ENCODE assay signal across 1 cellular context in genomic region chr1:58884706-58885661, GRCh38.
TF ChIP-seq lines count a peak whose summit lies in the region.

No MANE protein-coding gene starts in this region.

TF ChIP-seq in HEK293, 187 proteins besides CTCF, POLR2A, EP300 and RAD21 (continued from another document):
- TF ChIP-seq ZNF391 (tag by site-specific recombination; IDR thresholded peaks at IDR 0.05; ENCODE audit: borderline replicate concordance, low read depth) (no peak), ZNF677 (tag by site-specific recombination; IDR thresholded peaks at IDR 0.05) (no peak), ZNF366 (tag by site-specific recombination; conservative IDR thresholded peaks at IDR 0.05) (no peak), ZBTB8A (tag by site-specific recombination; IDR thresholded peaks at IDR 0.05) (no peak), ZNF140 (tag by site-specific recombination; IDR thresholded peaks at IDR 0.05) (no peak), ZNF544 (tag by site-specific recombination; IDR thresholded peaks at IDR 0.05) (no peak), ZNF341 (tag by site-specific recombination; IDR thresholded peaks at IDR 0.05; ENCODE audit: low read depth) (no peak), OVOL3 (tag by site-specific recombination; IDR thresholded peaks at IDR 0.05) (peak; percentile 70; the same call in 1 of the 2 replicates), ZNF10 (tag by site-specific recombination; IDR thresholded peaks at IDR 0.05) (no peak), ZFHX2 (tag by site-specific recombination; conservative IDR thresholded peaks at IDR 0.05) (no peak), ZNF639 (tag by site-specific recombination; IDR thresholded peaks at IDR 0.05) (no peak), KLF10 (tag by site-specific recombination; IDR thresholded peaks at IDR 0.05) (no peak), MYNN (tag by site-specific recombination; IDR thresholded peaks at IDR 0.05; ENCODE audit: borderline replicate concordance) (no peak), KLF7 (tag by site-specific recombination; IDR thresholded peaks at IDR 0.05; ENCODE audit: borderline replicate concordance) (no peak), ZNF513 (tag by site-specific recombination; IDR thresholded peaks at IDR 0.05) (no peak), HOXD13 (CRISPR knock-in tag; IDR thresholded peaks at IDR 0.05; ENCODE audit: borderline replicate concordance) (no peak), ZBTB20 (tag by site-specific recombination; IDR thresholded peaks at IDR 0.05) (no peak), ZNF585B (tag by site-specific recombination; IDR thresholded peaks at IDR 0.05) (no peak), ZNF670 (tag by site-specific recombination; IDR thresholded peaks at IDR 0.05; ENCODE audit: low read depth) (no peak), PATZ1 (tag by site-specific recombination; IDR thresholded peaks at IDR 0.05) (no peak), ZNF707 (tag by site-specific recombination; IDR thresholded peaks at IDR 0.05) (no peak), ZEB2 (tag by site-specific recombination; IDR thresholded peaks at IDR 0.05) (no peak), GLIS1 (tag by site-specific recombination; IDR thresholded peaks at IDR 0.05) (peak; percentile 77), IKZF3 (tag by site-specific recombination; IDR thresholded peaks at IDR 0.05) (peak; percentile 66), ZNF335 (tag by site-specific recombination; conservative IDR thresholded peaks at IDR 0.05) (no peak), ZNF571 (tag by site-specific recombination; IDR thresholded peaks at IDR 0.05) (no peak), ZNF76 (tag by site-specific recombination; IDR thresholded peaks at IDR 0.05; ENCODE audit: borderline replicate concordance, low read depth) (no peak), ZNF701 (tag by site-specific recombination; IDR thresholded peaks at IDR 0.05) (no peak), ZBTB11 (tag by site-specific recombination; conservative IDR thresholded peaks at IDR 0.05; ENCODE audit: low read depth) (no peak)
